In the genomic region with DNA sequence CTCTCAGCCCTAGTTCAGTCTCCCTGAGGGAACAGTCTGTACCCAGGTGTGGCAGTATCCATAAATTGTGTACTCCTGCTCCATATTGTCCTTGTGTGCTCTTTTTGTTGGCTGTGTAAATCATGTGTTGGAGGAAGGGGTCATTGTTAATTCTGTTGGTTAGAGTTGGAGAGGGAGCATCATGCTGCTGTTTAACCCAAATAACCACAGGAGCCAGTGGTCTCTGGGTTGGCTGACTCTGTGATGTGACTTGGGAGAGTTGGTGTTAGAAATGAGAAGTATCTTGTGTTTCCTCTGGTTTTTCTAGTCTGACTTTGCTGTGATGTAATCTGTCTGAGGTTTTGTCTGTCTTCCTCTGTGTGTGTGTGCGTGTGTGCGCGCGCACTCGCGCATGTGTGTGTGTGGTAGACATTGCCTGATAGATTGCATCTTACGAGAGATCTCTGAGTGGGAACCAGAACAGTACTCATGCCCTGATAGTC, we compare ENCODE assay signal across 9 cellular contexts. TPM values are rescaled to one million over a fixed set of nuclear protein-coding genes. Genes with fewer than 3 reads are reported as not detected.
DNase-seq lines count a peak whose midpoint lies in the region; ATAC-seq, FAIRE-seq and TF ChIP-seq lines count a peak whose summit lies in the region.
"Had no signal": no experiment of that assay in that cellular context is flagged by ENCODE, and none has a peak within 500 bp of the region (broad histone marks: within the 10 kb centered on the region; RNA-seq: fewer than 3 reads in every experiment).

No MANE protein-coding gene starts in this region.

- H3K27me3 ChIP-seq in bronchial epithelial cell (ENCODE audit: control insufficient read depth, insufficient read depth, low read length): no peaks in the 10 kb centered on the region
- no peaks in the 10 kb centered on the region for H3K27me3 ChIP-seq in mucosa of stomach (ENCODE audit: control insufficient read depth, insufficient read depth, low read length)

- H3K9ac ChIP-seq in mucosa of stomach (ENCODE audit: low read length): peak overlapping the region; percentile 18

- H3K36me3 ChIP-seq in bronchial epithelial cell (ENCODE audit: control insufficient read depth, insufficient read depth, low read length) (peaks cover 24% of the 10 kb centered on the region), mucosa of stomach (ENCODE audit: control insufficient read depth, insufficient read depth, low read length) (peaks cover 14% of the 10 kb centered on the region)

- peak; percentile 90 for ATAC-seq in HG03342 (IDR thresholded peaks at IDR 0.05; ENCODE audit: unreplicated experiment)

- TF ChIP-seq CTCF in bronchial epithelial cell (IDR thresholded peaks at IDR 0.05; ENCODE audit: insufficient read depth, low read length, severe bottlenecking): no peak

- no peaks in the 10 kb centered on the region for H3K9me3 ChIP-seq in mucosa of stomach (ENCODE audit: control insufficient read depth, low read length)

- peaks cover 65% of the 10 kb centered on the region for H3K4me1 ChIP-seq in mucosa of stomach (ENCODE audit: control insufficient read depth, insufficient read depth, low read length)

- FAIRE-seq in GM19239 (lab: Jason Lieb, UNC) (peak; percentile 97), bronchial epithelial cell (lab: Jason Lieb, UNC) (no peak)
- FAIRE-seq: colon had no signal

- peak; percentile 68 for DNase-seq in GM19239 (ENCODE audit: insufficient read length, low spot score)
- DNase-seq in activated CD4-positive, CD25-positive, alpha-beta regulatory T cell (lab: John Stamatoyannopoulos, UW): peak; percentile 14 to 65 (median 58)
- peak; percentile 44 for DNase-seq in bronchial epithelial cell (ENCODE audit: low read depth)
- DNase-seq in stimulated activated naive CD4-positive, alpha-beta T cell (lab: John Stamatoyannopoulos, UW): peak; percentile 71 to 91 (median 86)
- DNase-seq in NCI-H82 treated with DMSO at 0.1 percent for 48 hours (lab: John Stamatoyannopoulos, UW; ENCODE audit: unreplicated experiment): no peak
- DNase-seq in NCI-H446 treated with DMSO at 0.1 percent for 48 hours (lab: John Stamatoyannopoulos, UW): no peak

- H3K4me3 ChIP-seq in bronchial epithelial cell (ENCODE audit: low read depth, low read length) (no peak overlapping the region), mucosa of stomach (ENCODE audit: low read length) (no peak overlapping the region)

RNA-seq across cellular contexts. Expression of a gene that starts 30.5 kb away (rescaled TPM):
- total RNA-seq in bronchial epithelial cell: 131 and 227 TPM in 2 replicates

RNA-seq across cellular contexts. Expression of a gene that starts 40.5 kb away (rescaled TPM):
- total RNA-seq in bronchial epithelial cell: not detected in 2 replicates

RNA-seq across cellular contexts. Expression of a gene that starts 50.8 kb away (rescaled TPM):
- 89.4 and 139 TPM in 2 replicates for total RNA-seq in bronchial epithelial cell

Comparison
In these comparisons a context has a peak if more than half of its experiments do, and no peak if none do; other contexts are left out.
1. DNase-seq: peak in GM19239 (single experiment), activated CD4-positive, CD25-positive, alpha-beta regulatory T cell (4 of 4), bronchial epithelial cell (single experiment) and stimulated activated naive CD4-positive, alpha-beta T cell (6 of 6); none in NCI-H82 treated with DMSO at 0.1 percent for 48 hours (single experiment) and NCI-H446 treated with DMSO at 0.1 percent for 48 hours (single experiment).